ENCODE assay signal across 9 cellular contexts in genomic region chr21:34669149-34669879, GRCh38. TPM values are rescaled to one million over a fixed set of nuclear protein-coding genes. Genes with fewer than 3 reads are reported as not detected.
DNase-seq lines count a peak whose midpoint lies in the region; ATAC-seq and TF ChIP-seq lines count a peak whose summit lies in the region.
"Had no signal": no experiment of that assay in that cellular context is flagged by ENCODE, and none has a peak within 500 bp of the region (broad histone marks: within the 10 kb centered on the region; RNA-seq: fewer than 3 reads in every experiment).

No MANE protein-coding gene starts in this region.

- no peaks in the 10 kb centered on the region for H3K4me1 ChIP-seq in mesodermal cell (ENCODE audit: control insufficient read depth, insufficient read depth, low read length, poor library complexity, severe bottlenecking)

- H3K36me3 ChIP-seq in GM06990 (ENCODE audit: control insufficient read depth, insufficient read depth, low read length), result no peaks in the 10 kb centered on the region
- H3K36me3 ChIP-seq in mesodermal cell (ENCODE audit: control insufficient read depth, insufficient read depth, low read length), result no peaks in the 10 kb centered on the region

- intact Hi-C loops in posterior vena cava (cut with DNase I), result no loop called here

- in situ Hi-C loops in astrocyte of the cerebellum (cut with HindIII; ENCODE audit: low sequenced_read_pairs), result no loop called here

- 1 to 2% methylated on average over 55 to 68 of the region's 74 CpGs for WGBS in mesodermal cell (ENCODE audit: insufficient coverage in 2 of 2), 2 experiments

- H3K27me3 ChIP-seq in GM06990 (replicated peaks; ENCODE audit: control insufficient read depth, insufficient read depth, low read length), result no peaks in the 10 kb centered on the region

- H3K27ac ChIP-seq in mesodermal cell (ENCODE audit: low read depth, low read length, severe bottlenecking), result no peak overlapping the region

- TF ChIP-seq CTCF in GM06990 (IDR thresholded peaks at IDR 0.05; ENCODE audit: insufficient read depth, low read length, poor library complexity, severe bottlenecking) (no peak), astrocyte of the cerebellum (IDR thresholded peaks at IDR 0.05; ENCODE audit: low read depth, low read length, missing control alignments) (no peak)

- H3K9me3 ChIP-seq in mesodermal cell (ENCODE audit: control insufficient read depth, low read length), result no peaks in the 10 kb centered on the region

- H3K4me3 ChIP-seq in GM06990 (replicated peaks; ENCODE audit: low read depth, low read length) (peak overlapping the region; percentile 86), astrocyte of the cerebellum (ENCODE audit: low read depth, low read length) (peak overlapping the region; percentile 19), mesodermal cell (ENCODE audit: extremely low read depth, insufficient read depth, low read length, poor library complexity, severe bottlenecking) (peak overlapping the region; percentile 44)

- peak; percentile 65 for ATAC-seq in HG02852 (IDR thresholded peaks at IDR 0.05; ENCODE audit: unreplicated experiment)
- no peak for ATAC-seq in GM19324 (IDR thresholded peaks at IDR 0.05; ENCODE audit: low FRiP score, unreplicated experiment)

- DNase-seq in GM06990 (ENCODE audit: extremely low read depth, insufficient read length) (peak; percentile 76), astrocyte of the cerebellum (ENCODE audit: low read depth) (no peak), DMS79 (lab: John Stamatoyannopoulos, UW) (no peak), posterior vena cava (ENCODE audit: low spot score) (no peak), glomerular visceral epithelial cell (ENCODE audit: extremely low spot score) (no peak)

RNA-seq across cellular contexts. Expression of gene CLIC6, which starts 0.5 kb away (rescaled TPM):
- polyA plus RNA-seq in mesodermal cell (2013, experiment 1 of 2), result 3.4 TPM
- 1.6 TPM for polyA plus RNA-seq in mesodermal cell (2013, experiment 2 of 2)
- 1 to 10 TPM; 3.0 to 5.0 TPM for total RNA-seq in posterior vena cava
- total RNA-seq: dermis microvascular lymphatic vessel endothelial cell had no signal

RNA-seq across cellular contexts. Expression of gene RCAN1, which starts 54.4 kb away (rescaled TPM):
- 21.7 TPM for polyA plus RNA-seq in mesodermal cell (2013, experiment 1 of 2)
- polyA plus RNA-seq in mesodermal cell (2013, experiment 2 of 2), result 21.4 TPM
- total RNA-seq in posterior vena cava, result 100 to 1,000 TPM in 1 of 2 donors, 10 to 100 TPM in 1; 59.6 to 180 TPM

Comparison
In these comparisons a context has a peak if more than half of its experiments do, and no peak if none do; other contexts are left out.
1. H3K4me3 ChIP-seq: peak in every context shown above with its lines; median percentile 86 in GM06990; 44 in mesodermal cell; 19 in astrocyte of the cerebellum.